ENCODE assay signal across 18 cellular contexts in genomic region chr15:81310480-81310879, GRCh38. TPM values are rescaled to one million over a fixed set of nuclear protein-coding genes. Genes with fewer than 3 reads are reported as not detected.
DNase-seq lines count a peak whose midpoint lies in the region; ATAC-seq and TF ChIP-seq lines count a peak whose summit lies in the region.
"Had no signal": no experiment of that assay in that cellular context is flagged by ENCODE, and none has a peak within 500 bp of the region (broad histone marks: within the 10 kb centered on the region; RNA-seq: fewer than 3 reads in every experiment).

No MANE protein-coding gene starts in this region.

- H3K4me2 ChIP-seq in OCI-LY3 (ENCODE audit: low read length) = peak overlapping the region; percentile 31
- H3K4me2 ChIP-seq: PC-9 had no signal

- H3K4me1 Mint-ChIP-seq in immature natural killer cell = peaks cover 64 to 89% of the 10 kb centered on the region in 2 donors
- H3K4me1 Mint-ChIP-seq: brain had no signal

- no peak overlapping the region for H3K4me3 Mint-ChIP-seq in immature natural killer cell
- H3K4me3 Mint-ChIP-seq: brain had no signal

- 88 to 98% (median 95%) methylated on average over 5 of the region's 5 CpGs for WGBS in stomach, 5 donors

- H3K9me3 Mint-ChIP-seq in immature natural killer cell = no peaks in the 10 kb centered on the region
- H3K9me3 Mint-ChIP-seq: brain had no signal

- no peak overlapping the region for H3K4me3 ChIP-seq in OCI-LY3 (ENCODE audit: low read length)
- H3K4me3 ChIP-seq in stomach = no peak overlapping the region
- no peak overlapping the region for H3K4me3 ChIP-seq in SJCRH30
- H3K4me3 ChIP-seq: coronary artery, lower lobe of right lung, PC-9 had no signal

- H3K36me3 ChIP-seq in OCI-LY3 (replicated peaks; ENCODE audit: low read depth, low read length) (peaks cover 85% of the 10 kb centered on the region), stomach (peaks cover 19 to 77% (median 69%) of the 10 kb centered on the region in 4 donors), SJCRH30 (no peaks in the 10 kb centered on the region; the same call in 1 of the 2 replicates)

- peaks cover 12 to 51% (median 29%) of the 10 kb centered on the region in 3 donors for H3K36me3 Mint-ChIP-seq in immature natural killer cell

- H3K9me3 ChIP-seq in OCI-LY3 (ENCODE audit: insufficient read depth, low read length) (no peaks in the 10 kb centered on the region), stomach (no peaks in the 10 kb centered on the region), SJCRH30 (replicated peaks) (no peaks in the 10 kb centered on the region)
- H3K9me3 ChIP-seq: lower lobe of right lung had no signal

- peak overlapping the region; percentile 59 to 94 (median 88) for H3K27ac Mint-ChIP-seq in immature natural killer cell
- H3K27ac Mint-ChIP-seq: brain had no signal

- intact Hi-C loops in stomach (cut with DNase I; ENCODE audit: low total_unique reads) = no loop called here

- peak; percentile 31 for DNase-seq in activated effector memory CD4-positive, alpha-beta T cell treated with anti-CD3 and anti-CD28 coated beads, Interleukin-2, amount 50 U/mL, for 16 hours
- no peak for DNase-seq in activated effector memory CD4-positive, alpha-beta T cell treated with Interleukin-2 at 50 U/mL for 16 hours
- DNase-seq in immature natural killer cell (no peak), stomach (no peak), SJCRH30 (no peak), KG1 (lab: John Stamatoyannopoulos, UW) (no peak)
- DNase-seq: DMS79 treated with DMSO at 0.1 percent for 48 hours, lower lobe of right lung, NCI-H774, PC-9, substantia nigra, T-helper 9 cell had no signal

- no peak for TF ChIP-seq POLR2A in stomach (IDR thresholded peaks at IDR 0.05)

- H3K27me3 Mint-ChIP-seq in immature natural killer cell (ENCODE audit: low read depth in 3 of 3) = peaks cover 0 to 1% (median 0%) of the 10 kb centered on the region in 3 donors

- H3K4me1 ChIP-seq in OCI-LY3 (ENCODE audit: low read length) (peaks cover 100% of the 10 kb centered on the region), stomach (peaks cover 0 to 31% (median 8%) of the 10 kb centered on the region in 4 donors), SJCRH30 (no peaks in the 10 kb centered on the region)
- H3K4me1 ChIP-seq: parathyroid adenoma had no signal

- H3K27me3 ChIP-seq in OCI-LY3 (ENCODE audit: low read depth, low read length) (no peaks in the 10 kb centered on the region), stomach (no peaks in the 10 kb centered on the region), SJCRH30 (no peaks in the 10 kb centered on the region)

- peaks cover 52% of the 10 kb centered on the region for H3K79me2 ChIP-seq in OCI-LY3 (ENCODE audit: low read length)
- H3K79me2 ChIP-seq: parathyroid adenoma had no signal

- no peak for ATAC-seq in HG03342 (IDR thresholded peaks at IDR 0.05; ENCODE audit: unreplicated experiment)
- ATAC-seq: activated CD4-positive, CD25-positive, alpha-beta regulatory T cell treated with anti-CD3 and anti-CD28 coated beads, Interleukin-2, amount 50 U/mL, for 24 hours; lower lobe of right lung had no signal

- no peak overlapping the region for H2AFZ ChIP-seq in OCI-LY3 (ENCODE audit: low read depth, low read length)
- H2AFZ ChIP-seq: parathyroid adenoma, PC-9 had no signal

- TF ChIP-seq CTCF in OCI-LY3 (IDR thresholded peaks at IDR 0.05; ENCODE audit: low read depth, low read length) (no peak), stomach (IDR thresholded peaks at IDR 0.05) (no peak)

- no peak for TF ChIP-seq EP300 in stomach (IDR thresholded peaks at IDR 0.05)

- H4K20me1 ChIP-seq in OCI-LY3 (ENCODE audit: insufficient read depth, low read length) = peaks cover 44% of the 10 kb centered on the region

- peak overlapping the region; percentile 98 for H3K27ac ChIP-seq in OCI-LY3 (ENCODE audit: low read length)
- peak overlapping the region in 3 of 5 donors; percentile 59 to 76 (median 63) for H3K27ac ChIP-seq in stomach
- no peak overlapping the region for H3K27ac ChIP-seq in SJCRH30
- H3K27ac ChIP-seq: parathyroid adenoma, PC-9 had no signal

- H3K9ac ChIP-seq in OCI-LY3 (ENCODE audit: low read length) = peak overlapping the region; percentile 66; the same call in 1 of the 2 replicates
- H3K9ac ChIP-seq: parathyroid adenoma had no signal

RNA-seq across cellular contexts. Expression of gene STARD5, which starts 13.5 kb away (rescaled TPM):
- polyA plus RNA-seq in immature natural killer cell (1 to 10 TPM in 2 of 3 donors, not detected in 1; 1.7 to 3.8 TPM), stomach (10 to 100 TPM in 1 of 3 donors, 1 to 10 TPM in 2; 3.4 to 13.4 (median 4.2) TPM)
- 100 to 1,000 TPM in 1 of 5 donors, 1 to 10 TPM in 2, under 1 TPM in 1, not detected in 1; 0.89 to 157 (median 5.2) TPM for total RNA-seq in stomach
- total RNA-seq in SJCRH30 (2014; rRNA removed; shearing (Covaris generic)) = 2.5 and 3.8 TPM in 2 replicates
